ENCODE assay signal across 17 cellular contexts in the genomic region with DNA sequence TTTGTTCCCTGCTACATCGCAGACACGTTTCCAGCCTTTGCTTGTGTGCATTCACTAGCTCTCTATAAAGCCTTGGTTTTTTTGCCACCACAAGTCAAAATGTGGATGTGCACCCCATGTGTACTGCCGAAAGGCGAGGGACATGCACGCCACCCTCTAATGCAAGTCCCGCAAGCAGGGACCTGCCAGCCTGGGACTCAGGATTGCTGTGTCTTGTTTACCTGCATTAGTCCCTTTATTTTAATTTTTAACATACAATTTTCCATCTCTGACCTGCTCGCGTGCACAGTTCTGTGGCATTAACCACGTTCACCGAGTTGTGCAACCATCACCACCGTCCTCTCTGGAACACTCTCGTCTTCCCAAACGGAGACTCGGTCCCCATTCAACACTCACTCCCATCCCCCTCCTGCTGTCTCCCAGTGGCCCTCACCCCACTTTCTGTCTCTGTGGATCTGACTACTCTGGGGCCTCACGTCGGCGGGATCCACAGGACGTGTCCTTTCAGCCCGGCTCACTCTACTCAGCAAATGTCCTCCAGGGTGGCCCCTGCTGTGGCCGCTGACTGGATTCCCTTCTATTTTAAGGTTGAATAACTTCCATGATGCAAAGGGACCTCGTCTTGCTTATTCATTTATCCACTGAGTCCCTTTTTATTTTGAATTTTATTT. TPM values are rescaled to one million over a fixed set of nuclear protein-coding genes. Genes with fewer than 3 reads are reported as not detected.
DNase-seq lines count a peak whose midpoint lies in the region; ATAC-seq and TF ChIP-seq lines count a peak whose summit lies in the region.
"Had no signal": no experiment of that assay in that cellular context is flagged by ENCODE, and none has a peak within 500 bp of the region (broad histone marks: within the 10 kb centered on the region; RNA-seq: fewer than 3 reads in every experiment).

No MANE protein-coding gene starts in this region.

- H3K18ac ChIP-seq in neuronal stem cell (ENCODE audit: low read length): peak overlapping the region; percentile 65

- no peak overlapping the region for H2BK12ac ChIP-seq in neuronal stem cell (ENCODE audit: low read length)

- no peak overlapping the region for H2BK120ac ChIP-seq in neuronal stem cell (ENCODE audit: low read depth, low read length)

- H3K23ac ChIP-seq in neuronal stem cell (ENCODE audit: low read depth, low read length, poor library complexity): no peak overlapping the region

- peak overlapping the region; percentile 17 for H3K27ac Mint-ChIP-seq in T-helper 2 cell treated with Interferon-gamma antibody and Interleukin-4, amounts not matched to agents 5 μg/mL and 100 μg/mL, for 36 hours
- peak overlapping the region; percentile 77 for H3K27ac Mint-ChIP-seq in CD8-positive, alpha-beta T cell
- peak overlapping the region; percentile 30 for H3K27ac Mint-ChIP-seq in activated naive CD8-positive, alpha-beta T cell treated with anti-CD3 and anti-CD28 coated beads, Interleukin-2, amount 50 U/mL, for 24 hours

- no peak for TF ChIP-seq CTCF in CD8-positive, alpha-beta T cell (IDR thresholded peaks at IDR 0.05)

- H3K27me3 ChIP-seq in CD8-positive, alpha-beta T cell (ENCODE audit: insufficient read depth, low read length): no peaks in the 10 kb centered on the region
- no peaks in the 10 kb centered on the region for H3K27me3 ChIP-seq in neuronal stem cell (ENCODE audit: control insufficient read depth in 3 of 3, insufficient read depth in 3 of 3, low read depth in 1 of 3, low read length in 3 of 3)
- H3K27me3 ChIP-seq: spleen had no signal

- no peak overlapping the region for H4K91ac ChIP-seq in neuronal stem cell (ENCODE audit: low read depth, low read length, poor library complexity)

- no peak overlapping the region for H2AFZ ChIP-seq in neuronal stem cell (ENCODE audit: low read length)

- POLR2A ChIA-PET in CD8-positive, alpha-beta T cell (lab: Charles Lee): interaction anchor here (0.6 kb wide), 1 partner anchor 11 kb away, joined by 3 read pairs; no protein-coding TSS in a partner anchor

- H3K27ac ChIP-seq in CD8-positive, alpha-beta T cell (ENCODE audit: low read depth, low read length): no peak overlapping the region
- H3K27ac ChIP-seq in neuronal stem cell (replicated peaks; ENCODE audit: low read length): no peak overlapping the region
- H3K27ac ChIP-seq: 22Rv1, esophagus squamous epithelium, spleen, thoracic aorta had no signal

- CTCF ChIA-PET in CD8-positive, alpha-beta T cell (lab: Charles Lee): interaction anchor here (1.5 kb wide), 1 partner anchor 9 kb away, joined by 3 read pairs; no protein-coding TSS in a partner anchor

- no peak overlapping the region for H3K9ac ChIP-seq in neuronal stem cell (ENCODE audit: low read depth, low read length, poor library complexity)

- H4K8ac ChIP-seq in neuronal stem cell (ENCODE audit: low read depth, low read length): no peak overlapping the region

- H2BK15ac ChIP-seq in neuronal stem cell (ENCODE audit: low read length): peak overlapping the region; percentile 61

- intact Hi-C loops in CD8-positive, alpha-beta T cell (cut with DNase I, micrococcal nuclease): no loop called here

- DNase-seq in T-helper 2 cell treated with Interferon-gamma antibody and Interleukin-4, amounts not matched to agents 5 μg/mL and 100 μg/mL, for 36 hours (ENCODE audit: low spot score): no peak
- DNase-seq in T-helper 2 cell (no peak), neuronal stem cell (ENCODE audit: low spot score) (no peak), HK-2 (ENCODE audit: unreplicated experiment) (no peak)
- no peak for DNase-seq in CD8-positive, alpha-beta T cell
- no peak for DNase-seq in activated naive CD8-positive, alpha-beta T cell treated with anti-CD3 and anti-CD28 coated beads, Interleukin-2, amount 50 U/mL, for 24 hours
- DNase-seq in stimulated activated CD4-positive, alpha-beta T cell treated with anti-CD3 and anti-CD28 coated beads, Interleukin-4, amount 100 ng/mL, for 1 hour: no peak
- DNase-seq: central memory CD4-positive, alpha-beta T cell; effector CD4-positive, alpha-beta T cell; esophagus squamous epithelium; NCI-H1436; NCI-H748 treated with DMSO at 0.1 percent for 48 hours; spleen; T1000 had no signal

- no peak overlapping the region for H3K4me3 Mint-ChIP-seq in T-helper 2 cell treated with Interferon-gamma antibody and Interleukin-4, amounts not matched to agents 5 μg/mL and 100 μg/mL, for 36 hours
- no peak overlapping the region for H3K4me3 Mint-ChIP-seq in CD8-positive, alpha-beta T cell
- no peak overlapping the region for H3K4me3 Mint-ChIP-seq in activated naive CD8-positive, alpha-beta T cell treated with anti-CD3 and anti-CD28 coated beads, Interleukin-2, amount 50 U/mL, for 24 hours

- H3K4me1 Mint-ChIP-seq in T-helper 2 cell treated with Interferon-gamma antibody and Interleukin-4, amounts not matched to agents 5 μg/mL and 100 μg/mL, for 36 hours (ENCODE audit: low read depth): peaks cover 3% of the 10 kb centered on the region
- peaks cover 47% of the 10 kb centered on the region for H3K4me1 Mint-ChIP-seq in CD8-positive, alpha-beta T cell (ENCODE audit: low read depth)
- peaks cover 27% of the 10 kb centered on the region for H3K4me1 Mint-ChIP-seq in activated naive CD8-positive, alpha-beta T cell treated with anti-CD3 and anti-CD28 coated beads, Interleukin-2, amount 50 U/mL, for 24 hours

- no peaks in the 10 kb centered on the region for H3K9me3 ChIP-seq in CD8-positive, alpha-beta T cell (ENCODE audit: low read length)
- H3K9me3 ChIP-seq in neuronal stem cell (replicated peaks in 1 of 2; ENCODE audit: control insufficient read depth in 2 of 2, insufficient read depth in 1 of 2, low read depth in 1 of 2, low read length in 2 of 2): no peaks in the 10 kb centered on the region
- H3K9me3 ChIP-seq: esophagus squamous epithelium, spleen, thoracic aorta had no signal

- H3K4me3 ChIP-seq in CD8-positive, alpha-beta T cell (ENCODE audit: low read depth, low read length): no peak overlapping the region
- no peak overlapping the region for H3K4me3 ChIP-seq in neuronal stem cell (ENCODE audit: low read length in 2 of 2)
- H3K4me3 ChIP-seq: esophagus squamous epithelium, spleen, thoracic aorta had no signal

- peaks cover 8% of the 10 kb centered on the region for H3K79me1 ChIP-seq in neuronal stem cell (ENCODE audit: low read depth, low read length)

- no peak overlapping the region for H2BK5ac ChIP-seq in neuronal stem cell (ENCODE audit: low read length)

- ATAC-seq in CD8-positive, alpha-beta T cell: no peak
- no peak for ATAC-seq in activated naive CD8-positive, alpha-beta T cell treated with anti-CD3 and anti-CD28 coated beads, Interleukin-2, amount 50 U/mL, for 24 hours
- ATAC-seq in GM21717 (IDR thresholded peaks at IDR 0.05; ENCODE audit: unreplicated experiment): no peak

- H2AK5ac ChIP-seq in neuronal stem cell (ENCODE audit: low read depth, low read length): peak overlapping the region; percentile 67

- WGBS in neuronal stem cell (ENCODE audit: extremely low coverage in 2 of 2, insufficient read length in 2 of 2, insufficient replicate concordance in 1 of 2), 2 donors: no CpG with 5 or more reads among the region's 21 CpGs

- peaks cover 52% of the 10 kb centered on the region for H3K36me3 ChIP-seq in CD8-positive, alpha-beta T cell (ENCODE audit: insufficient read depth, low read length)
- H3K36me3 ChIP-seq in neuronal stem cell (replicated peaks in 1 of 2; ENCODE audit: control insufficient read depth in 2 of 2, insufficient read depth in 2 of 2, low read length in 2 of 2): peaks cover 0 to 34% of the 10 kb centered on the region in 2 donors
- H3K36me3 ChIP-seq: thoracic aorta had no signal

- H3K27me3 Mint-ChIP-seq in T-helper 2 cell treated with Interferon-gamma antibody and Interleukin-4, amounts not matched to agents 5 μg/mL and 100 μg/mL, for 36 hours (ENCODE audit: low read depth): no peaks in the 10 kb centered on the region
- no peaks in the 10 kb centered on the region for H3K27me3 Mint-ChIP-seq in CD8-positive, alpha-beta T cell (ENCODE audit: low read depth)
- H3K27me3 Mint-ChIP-seq in activated naive CD8-positive, alpha-beta T cell treated with anti-CD3 and anti-CD28 coated beads, Interleukin-2, amount 50 U/mL, for 24 hours: no peaks in the 10 kb centered on the region

- H3K4me1 ChIP-seq in CD8-positive, alpha-beta T cell (ENCODE audit: insufficient read depth, low read length): peaks cover 24% of the 10 kb centered on the region
- H3K4me1 ChIP-seq in neuronal stem cell (ENCODE audit: control insufficient read depth in 2 of 2, insufficient read depth in 1 of 2, low read depth in 1 of 2, low read length in 2 of 2): peaks cover 26 to 50% of the 10 kb centered on the region in 2 donors

- H3K14ac ChIP-seq in neuronal stem cell (ENCODE audit: low read length): no peak overlapping the region

- peaks cover 6% of the 10 kb centered on the region for H3K9me3 Mint-ChIP-seq in T-helper 2 cell treated with Interferon-gamma antibody and Interleukin-4, amounts not matched to agents 5 μg/mL and 100 μg/mL, for 36 hours
- no peaks in the 10 kb centered on the region for H3K9me3 Mint-ChIP-seq in CD8-positive, alpha-beta T cell
- H3K9me3 Mint-ChIP-seq in activated naive CD8-positive, alpha-beta T cell treated with anti-CD3 and anti-CD28 coated beads, Interleukin-2, amount 50 U/mL, for 24 hours: peaks cover 4% of the 10 kb centered on the region

- H3K4ac ChIP-seq in neuronal stem cell (ENCODE audit: low read length): no peak overlapping the region

- H3K36me3 Mint-ChIP-seq in T-helper 2 cell treated with Interferon-gamma antibody and Interleukin-4, amounts not matched to agents 5 μg/mL and 100 μg/mL, for 36 hours (ENCODE audit: low read depth): peaks cover 38% of the 10 kb centered on the region
- H3K36me3 Mint-ChIP-seq in CD8-positive, alpha-beta T cell: peaks cover 73% of the 10 kb centered on the region
- H3K36me3 Mint-ChIP-seq in activated naive CD8-positive, alpha-beta T cell treated with anti-CD3 and anti-CD28 coated beads, Interleukin-2, amount 50 U/mL, for 24 hours (ENCODE audit: low read depth): peaks cover 33% of the 10 kb centered on the region

- H3K4me2 ChIP-seq in neuronal stem cell (ENCODE audit: insufficient read depth, low read length, poor library complexity, severe bottlenecking): no peak overlapping the region

RNA-seq across cellular contexts. Expression of gene RASA3, which starts 58.4 kb away (rescaled TPM):
- total RNA-seq in CD8-positive, alpha-beta T cell: 100 to 1,000 TPM; 144 TPM
- 9.5 TPM for polyA plus RNA-seq in neuronal stem cell (2013, experiment 1 of 2)
- 8.9 TPM for polyA plus RNA-seq in neuronal stem cell (2013, experiment 2 of 2)

Comparison
In these comparisons a context has a peak if more than half of its experiments do, and no peak if none do; other contexts are left out.
1. H3K27ac Mint-ChIP-seq: peak in every context shown above with its lines; median percentile 77 in CD8-positive, alpha-beta T cell; 30 in activated naive CD8-positive, alpha-beta T cell treated with anti-CD3 and anti-CD28 coated beads, Interleukin-2, amount 50 U/mL, for 24 hours; 17 in T-helper 2 cell treated with Interferon-gamma antibody and Interleukin-4, amounts not matched to agents 5 μg/mL and 100 μg/mL, for 36 hours.